ENCODE assay signal across 14 cellular contexts in the genomic region with DNA sequence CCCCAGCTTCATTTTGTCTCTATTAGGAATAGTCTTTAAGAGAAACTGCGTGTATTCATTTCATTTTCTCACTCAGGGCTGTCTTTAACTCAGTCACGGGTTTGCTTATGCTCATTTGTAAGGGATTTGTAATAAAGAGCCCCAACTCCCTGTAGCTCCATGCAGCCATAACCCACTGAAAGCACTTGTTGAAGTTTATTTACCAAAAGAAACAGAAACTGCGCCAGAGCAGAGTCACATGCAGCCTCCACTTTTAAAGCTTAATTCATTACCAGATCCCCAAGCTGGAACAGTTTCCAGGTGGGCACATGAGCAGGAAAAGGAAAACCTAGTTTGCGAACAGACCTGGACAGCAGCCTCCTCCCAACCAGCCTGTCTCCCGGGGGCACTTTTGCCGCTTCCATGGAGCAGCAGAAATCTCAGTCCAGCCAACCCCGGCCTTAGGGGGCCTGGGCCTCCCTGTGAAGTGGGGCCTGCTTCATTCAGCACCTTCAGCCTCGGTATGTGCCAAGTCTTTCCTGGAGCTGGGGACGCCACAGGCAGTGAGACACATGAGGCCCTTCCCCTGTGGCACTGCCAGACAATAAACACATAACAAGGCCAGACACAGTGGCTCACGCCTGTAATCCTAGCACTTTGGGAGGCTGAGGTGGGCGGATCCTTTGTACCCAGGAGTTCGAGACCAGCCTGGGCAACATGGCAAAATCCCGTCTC. TPM values are rescaled to one million over a fixed set of nuclear protein-coding genes. Genes with fewer than 3 reads are reported as not detected.
DNase-seq lines count a peak whose midpoint lies in the region; ATAC-seq, FAIRE-seq and TF ChIP-seq lines count a peak whose summit lies in the region.
"Had no signal": no experiment of that assay in that cellular context is flagged by ENCODE, and none has a peak within 500 bp of the region (broad histone marks: within the 10 kb centered on the region; RNA-seq: fewer than 3 reads in every experiment).

No MANE protein-coding gene starts in this region.

- H3K27ac Mint-ChIP-seq in GM23338 (0 out of 2 replicates have a peak overlapping the region, but pooled peaks have one; percentile 30), CD14-positive monocyte (no peak overlapping the region)

- BruUV-seq in GM12878 (replicated peaks; lab: Mats Ljungman, UMichigan), result no TSS peak

- H3K9me3 Mint-ChIP-seq in GM23338, result no peaks in the 10 kb centered on the region
- H3K9me3 Mint-ChIP-seq in CD14-positive monocyte, result peaks cover 0 to 3% (median 0%) of the 10 kb centered on the region in 7 donors
- H3K9me3 Mint-ChIP-seq: CD4-positive, CD25-positive, alpha-beta regulatory T cell had no signal

- intact Hi-C loops in GM12878 (cut with micrococcal nuclease; ENCODE audit: unreplicated experiment), result no loop called here
- intact Hi-C loops in prostate gland (cut with DNase I), result loop anchor here (10.0 kb wide), 1 partner anchor 505 kb away; no protein-coding TSS in a partner anchor
- intact Hi-C loops in CD14-positive monocyte (cut with micrococcal nuclease), result loop anchor here in 1 of 2 donors (10.0 kb wide), 1 partner anchor 135 kb away; the partner anchor contains the start of gene ADNP

- WGBS in GM12878 (ENCODE audit: insufficient coverage, insufficient replicate concordance, low lambda C conversion rate, missing lambda C conversion rate), result 3% methylated on average over 13 of the region's 13 CpGs
- 66% methylated on average over 13 of the region's 13 CpGs for WGBS in prostate gland

- TF ChIP-seq RAD21 in GM12878 (IDR thresholded peaks at IDR 0.05; ENCODE audit: insufficient read depth, low read depth, low read length), result no peak

- H3K36me3 ChIP-seq in GM23338 (ENCODE audit: insufficient read depth) (no peaks in the 10 kb centered on the region), GM12878 (ENCODE audit: control insufficient read depth in 2 of 2, insufficient read depth in 2 of 2, low read length in 1 of 2) (0 out of 4 replicates have a peak, but pooled peaks cover 1 to 2% of the 10 kb centered on the region in 2 experiments), prostate gland (no peaks in the 10 kb centered on the region)
- H3K36me3 ChIP-seq: heart left ventricle, tibial nerve had no signal

- H3K4me2 ChIP-seq in GM23338, result no peak overlapping the region
- H3K4me2 ChIP-seq in GM12878 (ENCODE audit: control insufficient read depth, insufficient read depth), result peak overlapping the region; percentile 89

- no peak; a peak in 1 of 4 replicates for TF ChIP-seq EP300 in GM12878 (IDR thresholded peaks at IDR 0.05; ENCODE audit: borderline replicate concordance in 1 of 2, control insufficient read depth in 1 of 2, low read depth in 2 of 2, low read length in 2 of 2)

- H3K9ac ChIP-seq in GM12878 (ENCODE audit: control insufficient read depth, insufficient read depth, low read length), result peak overlapping the region; percentile 85

- no peak for FAIRE-seq in GM12878 (lab: Jason Lieb, UNC)

- H4K20me1 ChIP-seq in GM23338 (replicated peaks; ENCODE audit: insufficient read depth), result no peaks in the 10 kb centered on the region; the same call in none of the 2 replicates
- H4K20me1 ChIP-seq in GM12878 (ENCODE audit: control insufficient read depth, insufficient read depth), result no peaks in the 10 kb centered on the region

- no peak overlapping the region for H2AFZ ChIP-seq in GM23338
- H2AFZ ChIP-seq in GM12878 (ENCODE audit: control insufficient read depth, low read depth, low read length), result peak overlapping the region; percentile 31

- CTCF ChIA-PET in GM12878 (lab: Yijun Ruan, JAX), result interaction anchor here (1.0 to 13.7 kb wide), 8 partner anchors 9 to 129 kb away, joined by 3 to 336 read pairs (median 6); partner anchors contain the start of gene ADNP

- H3K4me3 ChIP-seq in GM12865 (ENCODE audit: low read depth, low read length) (peak overlapping the region; percentile 71), GM23338 (no peak overlapping the region), GM12878 (peak overlapping the region; percentile 63), prostate gland (no peak overlapping the region)
- H3K4me3 ChIP-seq: heart left ventricle, tibial nerve had no signal

- H3K9me3 ChIP-seq in GM12878 (replicated peaks; ENCODE audit: control insufficient read depth, insufficient read depth, low read length) (no peaks in the 10 kb centered on the region), prostate gland (no peaks in the 10 kb centered on the region)
- H3K9me3 ChIP-seq: heart left ventricle, tibial nerve had no signal

- no peak for ATAC-seq in GM23338
- ATAC-seq in GM12878, result peak; percentile 38
- ATAC-seq: heart left ventricle, SK-N-SH treated with all-trans-retinoic acid at 6 μM for 48 hours had no signal

- H3F3A ChIP-seq in GM23338 (replicated peaks; ENCODE audit: low read depth), result peaks cover 21% of the 10 kb centered on the region; the same call in 1 of the 2 replicates

- H3K4me1 Mint-ChIP-seq in GM23338, result peaks cover 19% of the 10 kb centered on the region
- H3K4me1 Mint-ChIP-seq in CD14-positive monocyte, result peaks cover 6% of the 10 kb centered on the region

- H3K79me2 ChIP-seq in GM23338 (replicated peaks; ENCODE audit: insufficient read depth) (peaks cover 9% of the 10 kb centered on the region), GM12878 (ENCODE audit: control insufficient read depth, insufficient read depth, low read length) (peaks cover 69% of the 10 kb centered on the region)

- in situ Hi-C loops in GM12878 (cut with MboI), result no loop called here

- POLR2A ChIA-PET in GM12878 (lab: Charles Lee), result interaction anchor here (0.7 to 3.9 kb wide), 12 partner anchors 9 to 159 kb away, joined by 3 to 26 read pairs (median 6); partner anchors contain the start of genes ADNP and MOCS3

- SMC1A ChIA-PET in GM12878 (lab: Charles Lee; ENCODE audit: uncharacterized antibody, unreplicated experiment), result interaction anchor here (1.0 to 8.7 kb wide), 13 partner anchors 9 to 132 kb away, joined by 3 to 119 read pairs (median 7); partner anchors contain the start of gene ADNP

- TF ChIP-seq CTCF in GM12865 (IDR thresholded peaks at IDR 0.05; ENCODE audit: insufficient read depth, low read depth, low read length, missing control alignments) (no peak), GM23338 (conservative IDR thresholded peaks at IDR 0.05; ENCODE audit: low read depth in 2 of 2) (no peak), GM12878 (IDR thresholded peaks at IDR 0.05 in 2 of 3, conservative IDR thresholded peaks at IDR 0.05 in 1 of 3; ENCODE audit: control insufficient read depth in 2 of 3, extremely low read depth in 1 of 3, insufficient read depth in 1 of 3, low read depth in 3 of 3, low read length in 3 of 3) (no peak), prostate gland (IDR thresholded peaks at IDR 0.05) (no peak), CD14-positive monocyte (IDR thresholded peaks at IDR 0.05) (no peak)

- H3K9me2 ChIP-seq in GM23338 (ENCODE audit: insufficient read depth), result no peaks in the 10 kb centered on the region

- TF ChIP-seq POLR2A in GM12878 (IDR thresholded peaks at IDR 0.05; ENCODE audit: low read depth, low read length), result no peak; the same call in 1 of the 2 replicates
- TF ChIP-seq POLR2A in prostate gland (IDR thresholded peaks at IDR 0.05), result no peak

- H3K36me3 Mint-ChIP-seq in GM23338 (ENCODE audit: low read depth), result no peaks in the 10 kb centered on the region
- H3K36me3 Mint-ChIP-seq in CD14-positive monocyte, result no peaks in the 10 kb centered on the region
- H3K36me3 Mint-ChIP-seq: CD4-positive, CD25-positive, alpha-beta regulatory T cell had no signal

- H3K27me3 Mint-ChIP-seq in GM23338 (ENCODE audit: insufficient read depth, low read depth, poor library complexity) (peaks cover 8% of the 10 kb centered on the region), CD14-positive monocyte (ENCODE audit: low read depth in 3 of 3) (peaks cover 6 to 15% (median 10%) of the 10 kb centered on the region in 3 donors)

- RAD21 ChIA-PET in GM12878 (lab: Charles Lee; ENCODE audit: unreplicated experiment), result interaction anchor here (0.9 to 7.7 kb wide), 11 partner anchors 8 to 188 kb away, joined by 3 to 141 read pairs (median 4); partner anchors contain the start of genes ADNP, DPM1 and MOCS3

- peak; percentile 75 for DNase-seq in GM12865 (ENCODE audit: low read depth)
- DNase-seq in GM23338 (ENCODE audit: low spot score), result no peak
- no peak for DNase-seq in GM12878 (ENCODE audit: low read depth, low spot score)
- DNase-seq in prostate gland (ENCODE audit: low spot score), result no peak
- no peak for DNase-seq in CD14-positive monocyte (ENCODE audit: low spot score)
- no peak for DNase-seq in AG20443 (ENCODE audit: low spot score)
- DNase-seq in dedifferentiated amniotic fluid mesenchymal stem cell (ENCODE audit: extremely low spot score), result no peak
- DNase-seq: CD4-positive, CD25-positive, alpha-beta regulatory T cell; heart left ventricle; kidney glomerular epithelial cell; NCI-H1048; NCI-H226 had no signal

- H3K4me1 ChIP-seq in GM23338 (ENCODE audit: insufficient read depth) (peaks cover 12% of the 10 kb centered on the region), GM12878 (ENCODE audit: control insufficient read depth, insufficient read depth, low read length) (peaks cover 26% of the 10 kb centered on the region), prostate gland (replicated peaks) (no peaks in the 10 kb centered on the region)

- H3K4me3 Mint-ChIP-seq in GM23338, result no peak overlapping the region
- no peak overlapping the region for H3K4me3 Mint-ChIP-seq in CD14-positive monocyte

- peak overlapping the region; percentile 69; the same call in 1 of the 2 replicates for H3K27ac ChIP-seq in GM23338 (ENCODE audit: low read depth)
- peak overlapping the region; percentile 95 for H3K27ac ChIP-seq in GM12878 (ENCODE audit: control insufficient read depth, insufficient read depth)
- peak overlapping the region; percentile 30 to 38 for H3K27ac ChIP-seq in prostate gland
- H3K27ac ChIP-seq: heart left ventricle, tibial nerve had no signal

- H3K27me3 ChIP-seq in GM23338 (ENCODE audit: insufficient read depth) (0 out of 2 replicates have a peak, but pooled peaks cover 4% of the 10 kb centered on the region), GM12878 (replicated peaks in 1 of 2; ENCODE audit: control insufficient read depth in 2 of 2, insufficient read depth in 2 of 2, low read length in 1 of 2) (no peaks in the 10 kb centered on the region), prostate gland (replicated peaks; ENCODE audit: insufficient read depth) (no peaks in the 10 kb centered on the region)
- H3K27me3 ChIP-seq: tibial nerve had no signal

RNA-seq across cellular contexts. Expression of gene BCAS4, which starts 4.5 kb away (rescaled TPM):
- 6.3 and 22.2 TPM in 2 replicates for total RNA-seq in GM23338 (2014; rRNA removed; shearing (Covaris generic))
- 22.0 and 24.8 TPM in 2 replicates for polyA plus RNA-seq in GM23338 (2016; fragmentation: Nextera tagmentation; extraction: Ambion mirVana)
- 33.2 and 41.2 TPM in 2 replicates for total RNA-seq in GM12878 (2013; cell fraction: nucleolus; rRNA removed)
- 196 and 212 TPM in 2 replicates for total RNA-seq in GM12878 (2014; rRNA removed)
- total RNA-seq in GM12878 (2014; rRNA removed; fragmentation: Illumina TruSeq; extraction: Trizol), result 30.7 and 40.4 TPM in 2 replicates
- 84.3 and 90.1 TPM in 2 replicates for total RNA-seq in GM12878 (2021)
- 197 TPM for polyA plus RNA-seq in GM12878 (2011; ENCODE audit: low read depth)
- 21.8 and 31.5 TPM in 2 replicates for polyA plus RNA-seq in GM12878 (2011; rRNA removed)
- polyA plus RNA-seq in GM12878 (2011; cell fraction: cytosol; rRNA removed), result 28.9 and 69.9 TPM in 2 replicates
- 43.0 and 45.6 TPM in 2 replicates for polyA plus RNA-seq in GM12878 (2011; cell fraction: nucleus; rRNA removed)
- polyA plus RNA-seq in GM12878 (2012), result 87.8 and 101 TPM in 2 replicates
- polyA plus RNA-seq in GM12878 (2014; fragmentation: Illumina TruSeq; extraction: Trizol), result 19.5 and 30.1 TPM in 2 replicates
- polyA plus RNA-seq in GM12878 (2014; fragmentation: Nextera tagmentation; extraction: Ambion mirVana), result 10 to 100 TPM; 14.8 to 34.2 TPM
- 214 and 266 TPM in 2 replicates for polyA plus RNA-seq in GM12878 (2014; rRNA removed)
- polyA plus RNA-seq in GM12878 (2016; fragmentation: Nextera tagmentation; extraction: Ambion mirVana), result 100 to 1,000 TPM; 127 to 132 TPM
- 13.5 and 16.0 TPM in 2 replicates for polyA minus RNA-seq in GM12878 (2011; rRNA and poly(A)+ RNA removed)
- 5.9 and 7.5 TPM in 2 replicates for polyA minus RNA-seq in GM12878 (2011; cell fraction: cytosol; rRNA and poly(A)+ RNA removed)
- polyA minus RNA-seq in GM12878 (2011; cell fraction: nucleus; rRNA and poly(A)+ RNA removed), result 13.7 and 22.7 TPM in 2 replicates
- total RNA-seq in prostate gland, result 10 to 100 TPM in 1 of 2 donors, 1 to 10 TPM in 1; 2.9 to 11.4 TPM
- polyA plus RNA-seq in CD14-positive monocyte, result 1 to 10 TPM in 1 of 2 donors, under 1 TPM in 1; 0.69 to 1.0 TPM

Comparison
In these comparisons a context has a peak if more than half of its experiments do, and no peak if none do; other contexts are left out.
1. H3K4me3 ChIP-seq: peak in GM12865 (single experiment) and GM12878 (single experiment); none in GM23338 (single experiment) and prostate gland (0 of 2).
2. H3K27ac ChIP-seq: peak in every context shown above with its lines; median percentile 95 in GM12878; 69 in GM23338; 34 in prostate gland.